Comparison of ENCODE assay signal across 24 cellular contexts in genomic region chr5:89694026-89694540, GRCh38.
"Had no signal": no experiment of that assay in that cellular context is flagged by ENCODE, and none has a peak within 500 bp of the region (broad histone marks: within the 10 kb centered on the region; RNA-seq: fewer than 3 reads in every experiment).

No MANE protein-coding gene starts in this region.

- H3K9me3 ChIP-seq: left ventricle myocardium inferior, mucosa of descending colon, ovary, right atrium auricular region, right lobe of liver, stomach, testis, thyroid gland, transverse colon, upper lobe of right lung had no signal

- DNase-seq: hypothalamus; islet precursor cell; left ventricle myocardium inferior; midbrain; mucosa of descending colon; naive thymus-derived CD4-positive, alpha-beta T cell; ovary; right lobe of liver; stimulated activated CD4-positive, alpha-beta T cell treated with anti-CD3 and anti-CD28 coated beads, Interleukin-1b, Interleukin-23, amount 100 ng/mL, for 48 hours; stimulated activated CD4-positive, alpha-beta T cell treated with anti-CD3 and anti-CD28 coated beads, Interleukin-2, amount 100 ng/mL, for 48 hours; stimulated activated CD4-positive, alpha-beta T cell treated with anti-CD3 and anti-CD28 coated beads, Interleukin-4, amount 100 ng/mL, for 4 hours; stimulated activated CD8-positive, alpha-beta memory T cell treated with anti-CD3 and anti-CD28 coated beads, Interleukin-4, amount 100 ng/mL, for 48 hours; stimulated activated naive CD8-positive, alpha-beta T cell treated with anti-CD3 and anti-CD28 coated beads, Interleukin-15, Interleukin-2, amounts not matched to agents 100 U/mL and 50 U/mL, for 24 hours; stomach; testis; thyroid gland; transverse colon; upper lobe of right lung had no signal

- H3K36me3 ChIP-seq: left ventricle myocardium inferior, ovary, right atrium auricular region, right lobe of liver, stomach, thyroid gland, transverse colon, upper lobe of right lung had no signal

- H3K27ac ChIP-seq: left ventricle myocardium inferior, ovary, right atrium auricular region, right lobe of liver, stomach, testis, thyroid gland, transverse colon, upper lobe of right lung had no signal

- H3K4me1 ChIP-seq: left ventricle myocardium inferior, right atrium auricular region, right lobe of liver, stomach, testis, thyroid gland, transverse colon, upper lobe of right lung had no signal

- FAIRE-seq: urothelium cell line had no signal

- H3K4me3 ChIP-seq: left ventricle myocardium inferior, lung, mucosa of descending colon, ovary, right atrium auricular region, right lobe of liver, smooth muscle cell, stomach, testis, thyroid gland, transverse colon, upper lobe of right lung had no signal

- H3K27me3 ChIP-seq: ovary, right atrium auricular region, right lobe of liver, stomach, testis, thyroid gland, transverse colon, upper lobe of right lung had no signal

- H3K4me2 ChIP-seq: smooth muscle cell had no signal

- ATAC-seq: mucosa of descending colon; naive thymus-derived CD4-positive, alpha-beta T cell; natural killer cell treated with Interleukin-12 subunit alpha and Interleukin-12 subunit beta and Interleukin-15 and Interleukin-18, amount 100 ng/mL, for 72 hours; right lobe of liver; stimulated activated memory B cell treated with anti-CD40 and anti-IgM and Interleukin-4, amounts not matched to agents 10 μg/mL and 1 μg/mL and 100 μg/mL, for 72 hours; stimulated activated naive CD8-positive, alpha-beta T cell treated with anti-CD3 and anti-CD28 coated beads, Interleukin-15, Interleukin-2, amounts not matched to agents 100 U/mL and 50 U/mL, for 24 hours; upper lobe of right lung had no signal
